ENCODE assay signal across 9 cellular contexts in the genomic region with DNA sequence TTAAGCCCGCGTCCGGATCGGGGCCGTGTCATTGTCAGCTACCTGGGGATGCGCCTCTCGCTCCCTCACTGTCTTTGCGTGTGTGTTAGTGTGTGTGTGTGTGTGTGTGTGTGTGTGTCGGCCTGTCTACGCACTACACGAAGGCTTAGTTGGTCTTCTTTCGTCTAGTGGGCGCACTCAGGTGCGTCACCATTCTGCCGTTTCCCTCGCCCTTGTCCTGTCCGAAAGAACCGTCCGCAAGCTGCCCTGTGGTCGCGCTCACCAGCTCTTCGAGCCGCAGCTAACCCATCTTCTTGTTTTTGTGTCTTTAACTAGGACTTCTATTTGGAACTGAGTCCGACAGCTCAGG. TPM values are rescaled to one million over a fixed set of nuclear protein-coding genes. Genes with fewer than 3 reads are reported as not detected.
A peak's percentile ranks its signal among the peaks of the same experiment; 100 is the strongest.
DNase-seq lines count a peak whose midpoint lies in the region; ATAC-seq, FAIRE-seq and TF ChIP-seq lines count a peak whose summit lies in the region.
"Had no signal": no experiment of that assay in that cellular context is flagged by ENCODE, and none has a peak within 500 bp of the region (broad histone marks: within the 10 kb centered on the region; RNA-seq: fewer than 3 reads in every experiment).

No MANE protein-coding gene starts in this region.

- no peak for TF ChIP-seq EP300 in sigmoid colon (IDR thresholded peaks at IDR 0.05)

- H3K27ac ChIP-seq in heart left ventricle (peak overlapping the region in 10 of 12 donors; percentile 74 to 91 (median 84)), sigmoid colon (no peak overlapping the region)

- H3K4me3 Mint-ChIP-seq in T-helper 17 cell, result peak overlapping the region; percentile 89

- ATAC-seq in T-helper 17 cell (peak; percentile 32), heart left ventricle (peak in 2 of 4 donors; percentile 35 to 37)

- TF ChIP-seq CTCF in GM12875 (IDR thresholded peaks at IDR 0.05; ENCODE audit: borderline replicate concordance, insufficient read depth, low read depth, low read length), result no peak
- no peak for TF ChIP-seq CTCF in heart left ventricle (IDR thresholded peaks at IDR 0.05)
- no peak for TF ChIP-seq CTCF in sigmoid colon (IDR thresholded peaks at IDR 0.05)

- H3K4me3 ChIP-seq in GM12875 (ENCODE audit: low read depth, low read length) (peak overlapping the region; percentile 43), heart left ventricle (peak overlapping the region; percentile 52 to 87 (median 66)), sigmoid colon (peak overlapping the region; percentile 26 to 65 (median 50))

- H3K36me3 ChIP-seq in heart left ventricle (no peaks in the 10 kb centered on the region), sigmoid colon (no peaks in the 10 kb centered on the region)

- H3K36me3 Mint-ChIP-seq in T-helper 17 cell (ENCODE audit: low read depth), result peaks cover 4% of the 10 kb centered on the region

- peaks cover 0 to 56% (median 8%) of the 10 kb centered on the region in 9 donors for H3K27me3 ChIP-seq in heart left ventricle
- H3K27me3 ChIP-seq in sigmoid colon, result peaks cover 11 to 56% (median 36%) of the 10 kb centered on the region in 3 donors

- peaks cover 69% of the 10 kb centered on the region for H3K27me3 Mint-ChIP-seq in T-helper 17 cell

- peaks cover 0 to 21% (median 0%) of the 10 kb centered on the region in 12 donors for H3K4me1 ChIP-seq in heart left ventricle
- H3K4me1 ChIP-seq in sigmoid colon, result peaks cover 0 to 17% (median 13%) of the 10 kb centered on the region in 4 donors

- peaks cover 12% of the 10 kb centered on the region for H3K4me1 Mint-ChIP-seq in T-helper 17 cell

- TF ChIP-seq POLR2A in heart left ventricle (IDR thresholded peaks at IDR 0.05) (no peak), sigmoid colon (IDR thresholded peaks at IDR 0.05) (no peak)

- no peak overlapping the region for H3K27ac Mint-ChIP-seq in T-helper 17 cell

- no peak for FAIRE-seq in GM19239 (lab: Jason Lieb, UNC)

- WGBS in heart left ventricle, 4 donors, result 9 to 22% (median 15%) methylated on average over 17 to 24 of the region's 24 CpGs
- WGBS in sigmoid colon, 2 donors, result 10 to 15% methylated on average over 24 of the region's 24 CpGs

- intact Hi-C loops in heart left ventricle (cut with DNase I), result no loop called here
- intact Hi-C loops in sigmoid colon (cut with DNase I), result no loop called here

- H3K9me3 ChIP-seq in T-helper 17 cell (ENCODE audit: control insufficient read depth, low read length, poor library complexity, severe bottlenecking) (no peaks in the 10 kb centered on the region), heart left ventricle (no peaks in the 10 kb centered on the region), sigmoid colon (no peaks in the 10 kb centered on the region)

- DNase-seq in T-helper 17 cell (no peak), heart left ventricle (peak in 2 of 5 donors; percentile 27 to 33), sigmoid colon (no peak), NCI-H1436 treated with DMSO at 0.1 percent for 48 hours (lab: John Stamatoyannopoulos, UW) (no peak), GM19239 (ENCODE audit: insufficient read length, low spot score) (no peak), NCI-H187 treated with DMSO at 0.1 percent for 48 hours (lab: John Stamatoyannopoulos, UW) (no peak), DMS 273 treated with DMSO at 0.1 percent for 48 hours (lab: John Stamatoyannopoulos, UW) (no peak)

RNA-seq across cellular contexts. Expression of a gene that starts 0.7 kb away (rescaled TPM):
- total RNA-seq in T-helper 17 cell, result not detected
- total RNA-seq in heart left ventricle, result 10 to 100 TPM; 11.0 to 20.5 (median 14.7) TPM
- polyA plus RNA-seq in heart left ventricle, result 1 to 10 TPM; 5.0 to 7.8 TPM
- total RNA-seq in sigmoid colon, result not detected
- not detected for polyA plus RNA-seq in sigmoid colon
- total RNA-seq: pulmonary artery endothelial cell had no signal

RNA-seq across cellular contexts. Expression of a gene that starts 37.2 kb away (rescaled TPM):
- total RNA-seq in T-helper 17 cell (100 to 1,000 TPM; 145 to 171 TPM), heart left ventricle (10 to 100 TPM; 25.8 to 42.0 (median 33.5) TPM), sigmoid colon (10 to 100 TPM; 66.8 to 79.8 (median 68.0) TPM)
- polyA plus RNA-seq in heart left ventricle (10 to 100 TPM; 17.4 to 21.1 TPM), sigmoid colon (10 to 100 TPM; 11.4 to 28.2 (median 14.3) TPM)

Comparison
In these comparisons a context has a peak if more than half of its experiments do, and no peak if none do; other contexts are left out.
1. H3K27ac ChIP-seq: peak in heart left ventricle (10 of 12); none in sigmoid colon (0 of 4).
2. RNA of a gene that starts 0.7 kb away (total RNA-seq): 11.0 to 20.5 TPM in heart left ventricle; not detected in T-helper 17 cell and not detected in sigmoid colon; every median in the first group is over 10 times any median in the second.
3. Peak in every context shown above with its lines, with median percentiles within 50 percentile points of each other: H3K4me3 ChIP-seq.